In genomic region chr12:120438495-120439198, GRCh38 we compare ENCODE assay signal across 8 cellular contexts. TPM values are rescaled to one million over a fixed set of nuclear protein-coding genes. Genes with fewer than 3 reads are reported as not detected.
DNase-seq lines count a peak whose midpoint lies in the region; ATAC-seq and TF ChIP-seq lines count a peak whose summit lies in the region.

No MANE protein-coding gene starts in this region.

- DNase-seq in AG09309 (ENCODE audit: low read depth): no peak
- DNase-seq in body of pancreas: no peak
- DNase-seq in lung (ENCODE audit: low spot score): no peak
- DNase-seq in vagina (ENCODE audit: extremely low spot score in 2 of 2): no peak
- no peak for DNase-seq in activated gamma-delta T cell (lab: John Stamatoyannopoulos, UW)
- no peak for DNase-seq in GDM1 (lab: John Stamatoyannopoulos, UW)
- no peak for DNase-seq in DMS79 treated with DMSO at 0.1 percent for 48 hours (lab: John Stamatoyannopoulos, UW)

- WGBS in body of pancreas, 2 donors: 20 to 21% methylated on average over 17 of the region's 17 CpGs
- 41 to 45% methylated on average over 17 of the region's 17 CpGs for WGBS in lung, 2 donors

- TF ChIP-seq CTCF in AG09309 (IDR thresholded peaks at IDR 0.05; ENCODE audit: control insufficient read depth, insufficient read depth, low read depth, low read length, missing control alignments) (no peak), body of pancreas (IDR thresholded peaks at IDR 0.05) (no peak), lung (IDR thresholded peaks at IDR 0.05; ENCODE audit: control extremely low read depth, extremely low read depth) (no peak), vagina (IDR thresholded peaks at IDR 0.05) (no peak)

- TF ChIP-seq POLR2A in body of pancreas (IDR thresholded peaks at IDR 0.05) (no peak), vagina (IDR thresholded peaks at IDR 0.05) (no peak)

- peak overlapping the region; percentile 84 for H3K4me3 ChIP-seq in AG09309 (ENCODE audit: control insufficient read depth, low read depth, low read length)
- peak overlapping the region; percentile 71 to 89 for H3K4me3 ChIP-seq in body of pancreas
- peak overlapping the region; percentile 72 for H3K4me3 ChIP-seq in lung
- H3K4me3 ChIP-seq in vagina: peak overlapping the region; percentile 80

- intact Hi-C loops in body of pancreas (cut with DNase I): no loop called here
- intact Hi-C loops in vagina (cut with DNase I): no loop called here

- H3K4me1 ChIP-seq in body of pancreas (peaks cover 17% of the 10 kb centered on the region), lung (ENCODE audit: control insufficient read depth in 2 of 2, insufficient read depth in 2 of 2, low read length in 2 of 2) (peaks cover 3% of the 10 kb centered on the region in 2 donors), vagina (peaks cover 18% of the 10 kb centered on the region)

- no peaks in the 10 kb centered on the region for H3K27me3 ChIP-seq in body of pancreas
- no peaks in the 10 kb centered on the region for H3K27me3 ChIP-seq in lung (ENCODE audit: control insufficient read depth, insufficient read depth)
- no peaks in the 10 kb centered on the region for H3K27me3 ChIP-seq in vagina

- ATAC-seq in HG02970 (IDR thresholded peaks at IDR 0.05; ENCODE audit: low FRiP score, unreplicated experiment) (peak; percentile 5), body of pancreas (no peak), lung (ENCODE audit: insufficient read depth, low FRiP score) (no peak)

- no peaks in the 10 kb centered on the region for H3K9me3 ChIP-seq in body of pancreas
- no peaks in the 10 kb centered on the region for H3K9me3 ChIP-seq in lung (ENCODE audit: control insufficient read depth in 2 of 2, insufficient read depth in 1 of 2, low read length in 1 of 2)
- no peaks in the 10 kb centered on the region for H3K9me3 ChIP-seq in vagina

- H3K27ac ChIP-seq in body of pancreas: peak overlapping the region in 3 of 4 donors; percentile 67 to 86 (median 72)
- peak overlapping the region; percentile 81 to 82 for H3K27ac ChIP-seq in lung (ENCODE audit: low read depth in 1 of 2, low read length in 1 of 2)
- H3K27ac ChIP-seq in vagina: peak overlapping the region; percentile 88

- H3K36me3 ChIP-seq in body of pancreas (replicated peaks in 1 of 2; ENCODE audit: insufficient read depth in 1 of 2, low read depth in 2 of 2) (peaks cover 0 to 2% of the 10 kb centered on the region in 2 donors), lung (ENCODE audit: control insufficient read depth in 2 of 2, insufficient read depth in 2 of 2, low read length in 2 of 2) (peaks cover 2 to 13% of the 10 kb centered on the region in 2 donors), vagina (peaks cover 0 to 20% of the 10 kb centered on the region in 2 donors)

RNA-seq across cellular contexts. Expression of gene COX6A1, which starts 0.7 kb away (rescaled TPM):
- total RNA-seq in body of pancreas (100 to 1,000 TPM; 183 to 359 TPM), lung (100 to 1,000 TPM; 211 to 370 TPM), vagina (928 TPM)
- 1,000 to 10,000 TPM in 1 of 2 donors, 100 to 1,000 TPM in 1; 679 to 1,397 TPM for polyA plus RNA-seq in lung

RNA-seq across cellular contexts. Expression of gene TRIAP1, which starts 7.5 kb away (rescaled TPM):
- total RNA-seq in body of pancreas (10 to 100 TPM in 1 of 2 donors, 1 to 10 TPM in 1; 2.3 to 11.2 TPM), lung (10 to 100 TPM in 1 of 2 donors, 1 to 10 TPM in 1; 9.6 to 16.9 TPM), vagina (3.9 TPM)
- polyA plus RNA-seq in lung: 10 to 100 TPM; 28.7 to 32.9 TPM

RNA-seq across cellular contexts. Expression of gene GATC, which starts 7.6 kb away (rescaled TPM):
- total RNA-seq in body of pancreas (10 to 100 TPM; 16.9 to 24.1 TPM), lung (10 to 100 TPM; 27.5 to 27.6 TPM), vagina (15.5 TPM)
- polyA plus RNA-seq in lung: 10 to 100 TPM; 10.6 to 11.2 TPM

RNA-seq across cellular contexts. Expression of gene SRSF9, which starts 30.9 kb away (rescaled TPM):
- 10 to 100 TPM; 86.0 to 93.9 TPM for total RNA-seq in body of pancreas
- 100 to 1,000 TPM in 1 of 2 donors, 10 to 100 TPM in 1; 100.0 to 128 TPM for total RNA-seq in lung
- polyA plus RNA-seq in lung: 100 to 1,000 TPM in 1 of 2 donors, 10 to 100 TPM in 1; 76.6 to 127 TPM
- 105 TPM for total RNA-seq in vagina

RNA-seq across cellular contexts. Expression of gene DYNLL1, which starts 57.3 kb away (rescaled TPM):
- total RNA-seq in body of pancreas (100 to 1,000 TPM in 1 of 2 donors, 10 to 100 TPM in 1; 48.5 to 143 TPM), lung (100 to 1,000 TPM; 210 to 308 TPM), vagina (318 TPM)
- 100 to 1,000 TPM; 328 to 360 TPM for polyA plus RNA-seq in lung
